Comparison of ENCODE assay signal across 18 cellular contexts in the genomic region with DNA sequence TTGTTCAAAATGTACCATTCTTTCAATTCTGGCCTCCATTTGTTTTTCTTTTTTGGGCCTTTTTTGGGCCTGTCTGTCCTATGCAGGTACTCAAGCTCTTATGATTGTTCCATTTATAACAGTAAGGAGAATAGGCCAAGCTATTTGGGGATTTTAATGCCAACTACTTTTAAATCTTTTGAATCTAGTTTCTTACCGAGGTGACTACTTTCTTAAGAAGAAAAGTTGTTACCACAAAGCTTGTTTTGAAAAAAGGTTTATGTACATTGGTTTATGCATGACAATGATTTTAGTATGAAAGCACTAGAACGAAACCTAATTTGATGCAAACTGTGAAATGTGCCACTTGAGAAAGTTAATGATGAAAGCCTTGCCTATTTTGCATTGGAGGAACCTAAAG.
DNase-seq lines count a peak whose midpoint lies in the region; ATAC-seq and TF ChIP-seq lines count a peak whose summit lies in the region.
"Had no signal": no experiment of that assay in that cellular context is flagged by ENCODE, and none has a peak within 500 bp of the region (broad histone marks: within the 10 kb centered on the region; RNA-seq: fewer than 3 reads in every experiment).

No MANE protein-coding gene starts in this region.

- H3K36me3 Mint-ChIP-seq in brain (peaks cover 26% of the 10 kb centered on the region), mesothelial cell of epicardium (peaks cover 14% of the 10 kb centered on the region)
- H3K36me3 Mint-ChIP-seq: activated naive CD4-positive, alpha-beta T cell treated with anti-CD3 and anti-CD28 coated beads, Interleukin-2, amount 50 U/mL, for 72 hours had no signal

- H3K9me2 ChIP-seq in Karpas-422 (replicated peaks; ENCODE audit: insufficient read depth, low read length), result no peaks in the 10 kb centered on the region

- H3K27me3 ChIP-seq in Karpas-422 (ENCODE audit: low read length) (no peaks in the 10 kb centered on the region), subcutaneous abdominal adipose tissue (ENCODE audit: control insufficient read depth in 5 of 5, insufficient read depth in 4 of 5, low read length in 5 of 5) (no peaks in the 10 kb centered on the region), H7 (ENCODE audit: control insufficient read depth, insufficient read depth, low read length) (no peaks in the 10 kb centered on the region)
- H3K27me3 ChIP-seq: MG63 had no signal

- no peak overlapping the region for H2AFZ ChIP-seq in Karpas-422 (ENCODE audit: low read length)

- H4K20me1 ChIP-seq in Karpas-422 (ENCODE audit: insufficient read depth, low read depth, low read length), result no peaks in the 10 kb centered on the region

- peaks cover 74% of the 10 kb centered on the region for H3K79me2 ChIP-seq in Karpas-422 (ENCODE audit: low read length)

- DNase-seq in Karpas-422, result no peak
- DNase-seq in mesothelial cell of epicardium (ENCODE audit: low spot score in 2 of 2, unreplicated experiment in 2 of 2), result no peak
- DNase-seq in NCI-H446 treated with DMSO at 0.1 percent for 48 hours (lab: John Stamatoyannopoulos, UW), result no peak
- no peak for DNase-seq in anterior cingulate cortex (lab: John Stamatoyannopoulos, UW)
- no peak for DNase-seq in H7
- DNase-seq: activated CD4-positive, alpha-beta T cell treated with anti-CD3 and anti-CD28 coated beads, Interleukin-2, amount 50 U/mL, for 1 hour; CD4-positive, alpha-beta T cell; DMS 273 treated with DMSO at 0.1 percent for 48 hours; HCEC 1CT; NCI-H1436 had no signal

- H3K4me1 Mint-ChIP-seq in brain (peaks cover 78% of the 10 kb centered on the region), mesothelial cell of epicardium (peaks cover 49% of the 10 kb centered on the region)

- H3K36me3 ChIP-seq in Karpas-422 (ENCODE audit: insufficient read depth, low read length) (peaks cover 43% of the 10 kb centered on the region), subcutaneous abdominal adipose tissue (ENCODE audit: control insufficient read depth in 5 of 5, insufficient read depth in 5 of 5, low read length in 5 of 5) (peaks cover 0 to 9% (median 0%) of the 10 kb centered on the region in 5 donors), H7 (replicated peaks; ENCODE audit: control insufficient read depth, insufficient read depth, low read length) (no peaks in the 10 kb centered on the region)
- H3K36me3 ChIP-seq: MG63 had no signal

- no peak for ATAC-seq in GM21723 (IDR thresholded peaks at IDR 0.05; ENCODE audit: unreplicated experiment)
- ATAC-seq: activated naive CD4-positive, alpha-beta T cell treated with anti-CD3 and anti-CD28 coated beads, Interleukin-2, amount 50 U/mL, for 72 hours; SK-N-SH treated with all-trans-retinoic acid at 6 μM for 48 hours had no signal

- H3K9me3 ChIP-seq in Karpas-422 (ENCODE audit: low read length), result no peaks in the 10 kb centered on the region
- H3K9me3 ChIP-seq in subcutaneous abdominal adipose tissue (ENCODE audit: control insufficient read depth in 5 of 5, low read length in 5 of 5), result no peaks in the 10 kb centered on the region
- H3K9me3 ChIP-seq: MG63 had no signal

- peak overlapping the region; percentile 78 for H3K4me2 ChIP-seq in Karpas-422 (ENCODE audit: low read depth, low read length, poor library complexity, severe bottlenecking)

- peak overlapping the region; percentile 80 to 95 (median 87) for H3K27ac Mint-ChIP-seq in brain
- H3K27ac Mint-ChIP-seq in mesothelial cell of epicardium, result peak overlapping the region; percentile 93
- H3K27ac Mint-ChIP-seq: activated naive CD4-positive, alpha-beta T cell treated with anti-CD3 and anti-CD28 coated beads, Interleukin-2, amount 50 U/mL, for 72 hours; CD4-positive, alpha-beta T cell; T-helper 2 cell treated with Interferon-gamma antibody and Interleukin-4, amounts not matched to agents 5 μg/mL and 100 μg/mL, for 36 hours had no signal

- H3K4me1 ChIP-seq in Karpas-422 (ENCODE audit: low read length) (peaks cover 66% of the 10 kb centered on the region), subcutaneous abdominal adipose tissue (ENCODE audit: control insufficient read depth in 5 of 5, insufficient read depth in 5 of 5, low read length in 5 of 5) (peaks cover 3 to 39% (median 24%) of the 10 kb centered on the region in 5 donors)

- TF ChIP-seq CTCF in brain (conservative IDR thresholded peaks at IDR 0.05) (no peak), mesothelial cell of epicardium (IDR thresholded peaks at IDR 0.05; ENCODE audit: unreplicated experiment) (no peak)

- peak overlapping the region; percentile 68 to 78 (median 71) for H3K4me3 Mint-ChIP-seq in brain
- no peak overlapping the region for H3K4me3 Mint-ChIP-seq in mesothelial cell of epicardium
- H3K4me3 Mint-ChIP-seq: CD4-positive, alpha-beta T cell; T-helper 2 cell treated with Interferon-gamma antibody and Interleukin-4, amounts not matched to agents 5 μg/mL and 100 μg/mL, for 36 hours had no signal

- H3K9me3 Mint-ChIP-seq in brain (no peaks in the 10 kb centered on the region), mesothelial cell of epicardium (no peaks in the 10 kb centered on the region)
- H3K9me3 Mint-ChIP-seq: activated naive CD4-positive, alpha-beta T cell treated with anti-CD3 and anti-CD28 coated beads, Interleukin-2, amount 50 U/mL, for 72 hours; CD4-positive, alpha-beta T cell; T-helper 2 cell treated with Interferon-gamma antibody and Interleukin-4, amounts not matched to agents 5 μg/mL and 100 μg/mL, for 36 hours had no signal

- H3K9ac ChIP-seq in Karpas-422 (ENCODE audit: low read length) (peak overlapping the region; percentile 67), subcutaneous abdominal adipose tissue (ENCODE audit: low read length in 5 of 5) (peak overlapping the region in 1 of 5 donors; percentile 63)

- H3K4me3 ChIP-seq in Karpas-422 (ENCODE audit: low read length), result peak overlapping the region; percentile 55
- peak overlapping the region in 3 of 5 donors; percentile 16 to 54 (median 37) for H3K4me3 ChIP-seq in subcutaneous abdominal adipose tissue (ENCODE audit: low read depth in 1 of 5, low read length in 5 of 5)
- no peak overlapping the region for H3K4me3 ChIP-seq in H7 (ENCODE audit: insufficient read depth, low read depth, low read length)
- H3K4me3 ChIP-seq: MG63 had no signal

- peak overlapping the region; percentile 97 for H3K27ac ChIP-seq in Karpas-422 (ENCODE audit: low read length)
- no peak overlapping the region for H3K27ac ChIP-seq in subcutaneous abdominal adipose tissue (ENCODE audit: low read depth, low read length)
- H3K27ac ChIP-seq: VCaP had no signal

- H3K27me3 Mint-ChIP-seq in brain (peaks cover 2% of the 10 kb centered on the region), mesothelial cell of epicardium (ENCODE audit: low read depth) (no peaks in the 10 kb centered on the region)
- H3K27me3 Mint-ChIP-seq: CD4-positive, alpha-beta T cell had no signal
